Comparison of ENCODE assay signal across 33 cellular contexts in the genomic region with DNA sequence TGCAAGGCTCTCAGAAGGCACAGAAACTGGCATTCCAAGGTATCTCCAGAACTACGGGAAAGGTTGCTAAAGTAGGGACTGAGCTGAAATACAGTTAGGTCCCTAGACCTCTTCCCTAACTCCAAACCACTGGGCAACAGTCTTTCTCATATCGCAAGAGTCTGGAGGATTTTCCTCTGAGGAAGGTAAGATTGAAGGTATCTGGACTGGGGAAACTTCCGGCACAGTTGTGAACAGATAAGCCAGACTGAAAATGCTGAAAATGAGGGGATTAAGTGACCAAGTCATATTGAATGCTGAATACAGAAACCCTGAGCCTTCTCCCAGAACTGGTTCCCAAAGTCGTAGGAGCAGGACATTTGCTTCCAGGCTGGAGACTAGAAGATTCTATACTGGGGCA. TPM values are rescaled to one million over a fixed set of nuclear protein-coding genes. Genes with fewer than 3 reads are reported as not detected.
"Had no signal": no experiment of that assay in that cellular context is flagged by ENCODE, and none has a peak within 500 bp of the region (broad histone marks: within the 10 kb centered on the region; RNA-seq: fewer than 3 reads in every experiment).

No MANE protein-coding gene starts in this region.

- H3K27ac Mint-ChIP-seq: activated B cell treated with CpG ODN at 0.5 μM for 24 hours; activated CD8-positive, alpha-beta T cell treated with anti-CD3 and anti-CD28 coated beads for 36 hours; activated naive CD8-positive, alpha-beta T cell; activated T-helper 17 cell treated with anti-CD3 and anti-CD28 coated beads, Interleukin-2, amount 50 U/mL, for 72 hours; dendritic cell treated with granulocyte-macrophage colony-stimulating factor and Interleukin-4, amounts not matched to agents 40 ng/mL and 50 ng/mL, for 4 days; endodermal cell; T-helper 17 cell; T-helper 2 cell treated with Interferon-gamma antibody and Interleukin-4, amounts not matched to agents 5 μg/mL and 100 μg/mL, for 36 hours had no signal

- H3K27me3 ChIP-seq: gastrocnemius medialis had no signal

- ATAC-seq: activated CD4-positive, CD25-positive, alpha-beta regulatory T cell treated with anti-CD3 and anti-CD28 coated beads, Interleukin-2, amount 50 U/mL, for 24 hours; activated CD8-positive, alpha-beta T cell treated with anti-CD3 and anti-CD28 coated beads for 36 hours; activated T-cell treated with anti-CD3 and anti-CD28 coated beads, Interleukin-2, amount 50 U/mL, for 4 hours; activated T-helper 17 cell treated with anti-CD3 and anti-CD28 coated beads, Interleukin-2, amount 50 U/mL, for 72 hours; foreskin keratinocyte; gastrocnemius medialis; heart left ventricle; T-helper 17 cell had no signal

- H3K9me3 ChIP-seq: esophagus muscularis mucosa, gastrocnemius medialis, heart left ventricle had no signal

- H3K36me3 ChIP-seq: brain microvascular endothelial cell, esophagus muscularis mucosa, gastrocnemius medialis, heart left ventricle, WERI-Rb-1 had no signal

- H3K36me3 Mint-ChIP-seq: activated naive CD8-positive, alpha-beta T cell had no signal

- DNase-seq: activated B cell treated with CpG ODN at 0.5 μM for 24 hours; activated CD4-positive, alpha-beta T cell treated with anti-CD3 and anti-CD28 coated beads for 48 hours; activated CD4-positive, alpha-beta T cell treated with anti-CD3 and anti-CD28 coated beads, Interleukin-2, amount 50 U/mL, for 1 hour; activated CD4-positive, alpha-beta T cell treated with anti-CD3 and anti-CD28 coated beads, Interleukin-2, amount 50 U/mL, for 48 hours; activated CD8-positive, alpha-beta memory T cell treated with anti-CD3 and anti-CD28 coated beads for 24 hours; activated CD8-positive, alpha-beta T cell treated with anti-CD3 and anti-CD28 coated beads for 36 hours; activated effector memory CD4-positive, alpha-beta T cell treated with Interleukin-2 at 50 U/mL for 16 hours; activated gamma-delta T cell treated with Interleukin-2 at 50 U/mL for 16 hours; activated naive CD4-positive, alpha-beta T cell treated with anti-CD3 and anti-CD28 coated beads, Interleukin-2, amount 50 U/mL, for 16 hours; activated naive CD4-positive, alpha-beta T cell treated with Interleukin-2 at 50 U/mL for 16 hours; activated T-cell treated with anti-CD3 and anti-CD28 coated beads, Interleukin-2, amount 50 U/mL, for 4 hours; amniotic stem cell; anterior cingulate cortex; brain microvascular endothelial cell; dorsolateral prefrontal cortex; effector memory CD4-positive, alpha-beta T cell; endodermal cell; erythroblast; foreskin keratinocyte; gastrocnemius medialis; glutamatergic neuron; heart left ventricle; T-helper 17 cell; T1000; WERI-Rb-1 had no signal

- H3K4me3 ChIP-seq: coronary artery, dorsolateral prefrontal cortex, esophagus muscularis mucosa, gastrocnemius medialis, heart left ventricle had no signal

- H3K4me1 Mint-ChIP-seq: endodermal cell had no signal

- H3K9me3 Mint-ChIP-seq: activated B cell treated with CpG ODN at 0.5 μM for 24 hours; activated CD8-positive, alpha-beta T cell treated with anti-CD3 and anti-CD28 coated beads for 36 hours; activated T-cell treated with anti-CD3 and anti-CD28 coated beads, Interleukin-2, amount 50 U/mL, for 4 hours; activated T-helper 17 cell treated with anti-CD3 and anti-CD28 coated beads, Interleukin-2, amount 50 U/mL, for 72 hours; central memory CD8-positive, alpha-beta T cell; dendritic cell treated with granulocyte-macrophage colony-stimulating factor and Interleukin-4, amounts not matched to agents 40 ng/mL and 50 ng/mL, for 4 days; endodermal cell; T-helper 2 cell treated with Interferon-gamma antibody and Interleukin-4, amounts not matched to agents 5 μg/mL and 100 μg/mL, for 36 hours had no signal

- H3K27ac ChIP-seq: brain microvascular endothelial cell, coronary artery, dorsolateral prefrontal cortex, esophagus muscularis mucosa, foreskin keratinocyte, gastrocnemius medialis, heart left ventricle, WERI-Rb-1 had no signal

- H3K4me3 Mint-ChIP-seq: activated B cell treated with CpG ODN at 0.5 μM for 24 hours; activated CD8-positive, alpha-beta T cell treated with anti-CD3 and anti-CD28 coated beads for 36 hours; activated naive CD8-positive, alpha-beta T cell; activated T-cell treated with anti-CD3 and anti-CD28 coated beads, Interleukin-2, amount 50 U/mL, for 4 hours; activated T-helper 17 cell treated with anti-CD3 and anti-CD28 coated beads, Interleukin-2, amount 50 U/mL, for 72 hours; central memory CD8-positive, alpha-beta T cell; dendritic cell treated with granulocyte-macrophage colony-stimulating factor and Interleukin-4, amounts not matched to agents 40 ng/mL and 50 ng/mL, for 4 days; endodermal cell; T-helper 2 cell treated with Interferon-gamma antibody and Interleukin-4, amounts not matched to agents 5 μg/mL and 100 μg/mL, for 36 hours had no signal

RNA-seq across cellular contexts. Expression of a gene that starts 2.7 kb away (rescaled TPM):
- total RNA-seq: activated B cell treated with CpG ODN at 0.5 μM for 24 hours had no signal
